Comparison of ENCODE assay signal across 19 cellular contexts in genomic region chr2:95015261-95015918, GRCh38. TPM values are rescaled to one million over a fixed set of nuclear protein-coding genes. Genes with fewer than 3 reads are reported as not detected.
DNase-seq lines count a peak whose midpoint lies in the region; ATAC-seq and TF ChIP-seq lines count a peak whose summit lies in the region.
"Had no signal": no experiment of that assay in that cellular context is flagged by ENCODE, and none has a peak within 500 bp of the region (broad histone marks: within the 10 kb centered on the region; RNA-seq: fewer than 3 reads in every experiment).

No MANE protein-coding gene starts in this region.

- H3K27ac ChIP-seq in angular gyrus (ENCODE audit: low read depth, low read length) (peak overlapping the region; percentile 46), smooth muscle cell (ENCODE audit: low read depth) (no peak overlapping the region)
- H3K27ac ChIP-seq: C4-2B had no signal

- no peaks in the 10 kb centered on the region for H3K36me3 Mint-ChIP-seq in activated CD8-positive, alpha-beta memory T cell treated with anti-CD3 and anti-CD28 coated beads, Interleukin-2, amount 10 ng/mL, durations not matched to agents 7 days and 5 days
- no peaks in the 10 kb centered on the region for H3K36me3 Mint-ChIP-seq in stimulated activated naive CD8-positive, alpha-beta T cell treated with anti-CD3 and anti-CD28 coated beads, Interleukin-15, Interleukin-2, amounts not matched to agents 100 ng/mL and 50 ng/mL, for 24 hours (ENCODE audit: low read depth)

- peaks cover 21% of the 10 kb centered on the region for H3K4me1 Mint-ChIP-seq in activated CD8-positive, alpha-beta memory T cell treated with anti-CD3 and anti-CD28 coated beads, Interleukin-2, amount 10 ng/mL, durations not matched to agents 7 days and 5 days
- H3K4me1 Mint-ChIP-seq in stimulated activated naive CD8-positive, alpha-beta T cell treated with anti-CD3 and anti-CD28 coated beads, Interleukin-15, Interleukin-2, amounts not matched to agents 100 ng/mL and 50 ng/mL, for 24 hours (ENCODE audit: low read depth), result peaks cover 24% of the 10 kb centered on the region

- no peak overlapping the region for H3K4me3 ChIP-seq in smooth muscle cell
- H3K4me3 ChIP-seq: GM12878, GM23338 had no signal

- H3K4me3 Mint-ChIP-seq in activated CD8-positive, alpha-beta memory T cell treated with anti-CD3 and anti-CD28 coated beads, Interleukin-2, amount 10 ng/mL, durations not matched to agents 7 days and 5 days, result no peak overlapping the region
- H3K4me3 Mint-ChIP-seq in stimulated activated naive CD8-positive, alpha-beta T cell treated with anti-CD3 and anti-CD28 coated beads, Interleukin-15, Interleukin-2, amounts not matched to agents 100 ng/mL and 50 ng/mL, for 24 hours, result no peak overlapping the region
- H3K4me3 Mint-ChIP-seq: GM23338 had no signal

- H2AFZ ChIP-seq in smooth muscle cell (ENCODE audit: low read depth), result no peak overlapping the region
- H2AFZ ChIP-seq: GM23338 had no signal

- TF ChIP-seq CTCF in smooth muscle cell (IDR thresholded peaks at IDR 0.05; ENCODE audit: borderline replicate concordance, insufficient read depth, poor library complexity, severe bottlenecking), result no peak

- no peaks in the 10 kb centered on the region for H3K79me2 ChIP-seq in smooth muscle cell (ENCODE audit: low read depth)

- CTCF ChIA-PET in activated CD8-positive, alpha-beta memory T cell treated with anti-CD3 and anti-CD28 coated beads, Interleukin-2, amount 10 ng/mL, durations not matched to agents 7 days and 5 days (lab: Charles Lee), result interaction anchor here (0.8 to 1.9 kb wide), 4 partner anchors 29 to 106 kb away, joined by 3 to 7 read pairs (median 4); partner anchors contain the start of gene MRPS5
- CTCF ChIA-PET in HEK293T (lab: Yijun Ruan, JAX), result interaction anchor here (0.8 to 1.3 kb wide), 2 partner anchors 29 to 100 kb away, joined by 3 to 4 read pairs; no protein-coding TSS in a partner anchor

- DNase-seq in activated CD8-positive, alpha-beta memory T cell treated with anti-CD3 and anti-CD28 coated beads, Interleukin-2, amount 10 ng/mL, durations not matched to agents 7 days and 5 days, result peak; percentile 50
- no peak for DNase-seq in activated CD8-positive, alpha-beta memory T cell treated with anti-CD3 and anti-CD28 coated beads, Interleukin-2, amount 50 U/mL, for 4 hours
- DNase-seq in MV-4-11 (lab: John Stamatoyannopoulos, UW), result peak; percentile 49
- no peak for DNase-seq in smooth muscle cell (lab: John Stamatoyannopoulos, UW; ENCODE audit: unreplicated experiment)
- DNase-seq in NCI-H526 (lab: John Stamatoyannopoulos, UW), result no peak
- DNase-seq in HEK293T (ENCODE audit: extremely low spot score), result no peak
- DNase-seq: DMS 273 treated with DMSO at 0.1 percent for 48 hours, GDM1, NCI-H1048, NCI-H1436 treated with DMSO at 0.1 percent for 48 hours, NCI-H2081, NCI-H774 had no signal

- H3K9ac ChIP-seq in smooth muscle cell (ENCODE audit: low read depth), result no peak overlapping the region

- no peaks in the 10 kb centered on the region for H3K9me3 ChIP-seq in smooth muscle cell (replicated peaks; ENCODE audit: low read depth)

- H3K36me3 ChIP-seq in smooth muscle cell (ENCODE audit: low read depth), result no peaks in the 10 kb centered on the region

- H3K27me3 Mint-ChIP-seq in activated CD8-positive, alpha-beta memory T cell treated with anti-CD3 and anti-CD28 coated beads, Interleukin-2, amount 10 ng/mL, durations not matched to agents 7 days and 5 days, result no peaks in the 10 kb centered on the region
- H3K27me3 Mint-ChIP-seq in stimulated activated naive CD8-positive, alpha-beta T cell treated with anti-CD3 and anti-CD28 coated beads, Interleukin-15, Interleukin-2, amounts not matched to agents 100 ng/mL and 50 ng/mL, for 24 hours, result no peaks in the 10 kb centered on the region

- POLR2A ChIA-PET in HEK293T (lab: Yijun Ruan, JAX), result no interaction called here

- peak overlapping the region; percentile 34 for H3K27ac Mint-ChIP-seq in activated CD8-positive, alpha-beta memory T cell treated with anti-CD3 and anti-CD28 coated beads, Interleukin-2, amount 10 ng/mL, durations not matched to agents 7 days and 5 days
- H3K27ac Mint-ChIP-seq in stimulated activated naive CD8-positive, alpha-beta T cell treated with anti-CD3 and anti-CD28 coated beads, Interleukin-15, Interleukin-2, amounts not matched to agents 100 ng/mL and 50 ng/mL, for 24 hours, result peak overlapping the region; percentile 52
- H3K27ac Mint-ChIP-seq: GM23338 had no signal

- ATAC-seq in activated CD8-positive, alpha-beta memory T cell treated with anti-CD3 and anti-CD28 coated beads, Interleukin-2, amount 10 ng/mL, durations not matched to agents 7 days and 5 days, result peak; percentile 44
- ATAC-seq: GM12878, GM23338 had no signal

- WGBS in smooth muscle cell (ENCODE audit: low lambda C conversion rate), result 82% methylated on average over 15 of the region's 15 CpGs

- H3K27me3 ChIP-seq in smooth muscle cell (ENCODE audit: low read depth), result no peaks in the 10 kb centered on the region

- H3F3A ChIP-seq in smooth muscle cell (ENCODE audit: low read depth), result no peaks in the 10 kb centered on the region

- H3K4me2 ChIP-seq in smooth muscle cell, result no peak overlapping the region
- H3K4me2 ChIP-seq: GM23338 had no signal

- H3K4me1 ChIP-seq in smooth muscle cell (ENCODE audit: low read depth), result no peaks in the 10 kb centered on the region

- no peaks in the 10 kb centered on the region for H4K20me1 ChIP-seq in smooth muscle cell (ENCODE audit: low read depth)

- no peaks in the 10 kb centered on the region for H3K9me3 Mint-ChIP-seq in activated CD8-positive, alpha-beta memory T cell treated with anti-CD3 and anti-CD28 coated beads, Interleukin-2, amount 10 ng/mL, durations not matched to agents 7 days and 5 days (ENCODE audit: low read depth)
- H3K9me3 Mint-ChIP-seq in stimulated activated naive CD8-positive, alpha-beta T cell treated with anti-CD3 and anti-CD28 coated beads, Interleukin-15, Interleukin-2, amounts not matched to agents 100 ng/mL and 50 ng/mL, for 24 hours, result no peaks in the 10 kb centered on the region
- H3K9me3 Mint-ChIP-seq: GM23338 had no signal

TF ChIP-seq in HEK293T, 16 proteins besides CTCF, POLR2A, EP300 and RAD21:
- no peak for TF ChIP-seq SP1 (IDR thresholded peaks at IDR 0.05)
- no peak for TF ChIP-seq FOXA1 (IDR thresholded peaks at IDR 0.05)
- no peak for TF ChIP-seq ARNT (IDR thresholded peaks at IDR 0.05)
- TF ChIP-seq FOXK2 (IDR thresholded peaks at IDR 0.05), result no peak
- TF ChIP-seq PKNOX1 (IDR thresholded peaks at IDR 0.05), result no peak
- no peak for TF ChIP-seq SUZ12 (IDR thresholded peaks at IDR 0.05)
TF ChIP-seq in HEK293T: peak in this region for 0.

RNA-seq across cellular contexts. Expression of gene MAL, which starts 10.1 kb away (rescaled TPM):
- 100 to 1,000 TPM in 1 of 2 experiments, 10 to 100 TPM in 1; 54.6 to 178 TPM for total RNA-seq in activated CD8-positive, alpha-beta memory T cell treated with anti-CD3 and anti-CD28 coated beads, Interleukin-2, amount 10 ng/mL, durations not matched to agents 7 days and 5 days
- not detected in 2 replicates for total RNA-seq in smooth muscle cell
- not detected in 2 replicates for polyA plus RNA-seq in smooth muscle cell
- total RNA-seq: A673, NCI-H460 had no signal

Comparison
In these comparisons a context has a peak if more than half of its experiments do, and no peak if none do; other contexts are left out.
1. DNase-seq: peak in activated CD8-positive, alpha-beta memory T cell treated with anti-CD3 and anti-CD28 coated beads, Interleukin-2, amount 10 ng/mL, durations not matched to agents 7 days and 5 days (single experiment) and MV-4-11 (single experiment); none in activated CD8-positive, alpha-beta memory T cell treated with anti-CD3 and anti-CD28 coated beads, Interleukin-2, amount 50 U/mL, for 4 hours (single experiment), smooth muscle cell (single experiment), NCI-H526 (0 of 2) and HEK293T (single experiment).
2. RNA of gene MAL, which starts 10.1 kb away (total RNA-seq): 54.6 to 178 TPM in activated CD8-positive, alpha-beta memory T cell treated with anti-CD3 and anti-CD28 coated beads, Interleukin-2, amount 10 ng/mL, durations not matched to agents 7 days and 5 days; not detected in smooth muscle cell; every median in the first group is over 10 times any median in the second.